20 cellular contexts compared by ENCODE assay signal in the genomic region with DNA sequence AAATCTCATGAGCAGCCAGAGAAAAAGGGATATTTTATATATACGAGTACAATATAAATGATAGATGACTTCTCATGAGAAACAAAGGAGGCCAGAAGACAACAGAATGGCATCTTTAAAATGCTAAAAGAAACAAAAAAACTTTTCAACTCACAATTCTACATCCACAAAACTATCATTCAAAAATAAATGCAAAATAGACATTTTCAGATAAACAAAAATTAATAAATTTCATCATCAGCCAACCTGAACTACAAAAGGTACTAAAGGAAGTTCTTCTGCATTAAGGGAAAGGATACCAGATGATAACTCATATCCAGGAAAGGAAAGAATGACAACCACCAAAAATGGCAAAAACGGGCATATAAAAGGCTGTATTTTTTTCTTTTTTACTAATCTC. TPM values are rescaled to one million over a fixed set of nuclear protein-coding genes. Genes with fewer than 3 reads are reported as not detected.
DNase-seq lines count a peak whose midpoint lies in the region; ATAC-seq and TF ChIP-seq lines count a peak whose summit lies in the region.
"Had no signal": no experiment of that assay in that cellular context is flagged by ENCODE, and none has a peak within 500 bp of the region (broad histone marks: within the 10 kb centered on the region; RNA-seq: fewer than 3 reads in every experiment).

No MANE protein-coding gene starts in this region.

- H3K27ac Mint-ChIP-seq in activated CD8-positive, alpha-beta T cell treated with anti-CD3 and anti-CD28 coated beads for 36 hours, result peak overlapping the region; percentile 10
- H3K27ac Mint-ChIP-seq in activated CD8-positive, alpha-beta T cell treated with anti-CD3 and anti-CD28 coated beads, Interleukin-2, amount 10 ng/mL, durations not matched to agents 7 days and 5 days, result no peak overlapping the region
- peak overlapping the region; percentile 40 for H3K27ac Mint-ChIP-seq in dendritic cell treated with granulocyte-macrophage colony-stimulating factor and Interleukin-4, amounts not matched to agents 40 ng/mL and 50 ng/mL, for 4 days
- H3K27ac Mint-ChIP-seq in stimulated activated effector memory CD8-positive, alpha-beta T cell treated with anti-CD3 and anti-CD28 coated beads, Interleukin-12 subunit alpha, Interleukin-12 subunit beta, amount 100 ng/mL, for 72 hours, result peak overlapping the region; percentile 24
- H3K27ac Mint-ChIP-seq: CD8-positive, alpha-beta T cell; HFFc6 had no signal

- no peaks in the 10 kb centered on the region for H3F3A ChIP-seq in Loucy (ENCODE audit: low read depth)

- no peaks in the 10 kb centered on the region for H3K36me3 ChIP-seq in Loucy (ENCODE audit: insufficient read depth, low read length)
- H3K36me3 ChIP-seq in brain microvascular endothelial cell (replicated peaks), result no peaks in the 10 kb centered on the region

- H3K36me3 Mint-ChIP-seq in activated CD8-positive, alpha-beta T cell treated with anti-CD3 and anti-CD28 coated beads for 36 hours (ENCODE audit: low read depth), result peaks cover 23% of the 10 kb centered on the region
- peaks cover 26% of the 10 kb centered on the region for H3K36me3 Mint-ChIP-seq in activated CD8-positive, alpha-beta T cell treated with anti-CD3 and anti-CD28 coated beads, Interleukin-2, amount 10 ng/mL, durations not matched to agents 7 days and 5 days (ENCODE audit: low read depth)
- H3K36me3 Mint-ChIP-seq in dendritic cell treated with granulocyte-macrophage colony-stimulating factor and Interleukin-4, amounts not matched to agents 40 ng/mL and 50 ng/mL, for 4 days (ENCODE audit: low read depth), result peaks cover 77% of the 10 kb centered on the region
- peaks cover 8% of the 10 kb centered on the region for H3K36me3 Mint-ChIP-seq in stimulated activated effector memory CD8-positive, alpha-beta T cell treated with anti-CD3 and anti-CD28 coated beads, Interleukin-12 subunit alpha, Interleukin-12 subunit beta, amount 100 ng/mL, for 72 hours

- no peak overlapping the region for H3K4me3 ChIP-seq in Loucy (ENCODE audit: low read length, poor library complexity, severe bottlenecking)
- H3K4me3 ChIP-seq in brain microvascular endothelial cell (ENCODE audit: low read depth, low read length), result no peak overlapping the region
- H3K4me3 ChIP-seq: BLaER1 had no signal

- no peak overlapping the region for H3K9ac ChIP-seq in Loucy (ENCODE audit: low read depth, low read length, poor library complexity, severe bottlenecking)
- H3K9ac ChIP-seq: BLaER1 had no signal

- no peak overlapping the region for H3K27ac ChIP-seq in brain microvascular endothelial cell
- H3K27ac ChIP-seq: 22Rv1, BLaER1, HL-60 had no signal

- no peaks in the 10 kb centered on the region for H4K20me1 ChIP-seq in Loucy (ENCODE audit: insufficient read depth, low read length, poor library complexity, severe bottlenecking)
- H4K20me1 ChIP-seq: BLaER1 had no signal

- no peaks in the 10 kb centered on the region for H3K79me2 ChIP-seq in Loucy (ENCODE audit: insufficient read depth, low read length)

- CTCF ChIA-PET in activated CD8-positive, alpha-beta T cell treated with anti-CD3 and anti-CD28 coated beads for 36 hours (lab: Charles Lee), result interaction anchor here (1.3 to 2.1 kb wide), 2 partner anchors 14 to 19 kb away, joined by 4 to 10 read pairs; no protein-coding TSS in a partner anchor
- CTCF ChIA-PET in activated CD8-positive, alpha-beta T cell treated with anti-CD3 and anti-CD28 coated beads, Interleukin-2, amount 10 ng/mL, durations not matched to agents 7 days and 5 days (lab: Charles Lee), result no interaction called here

- peak overlapping the region; percentile 3; the same call in 1 of the 2 replicates for H2AFZ ChIP-seq in Loucy (ENCODE audit: low read length)

- H3K27me3 ChIP-seq in Loucy (ENCODE audit: insufficient read depth, low read length, poor library complexity, severe bottlenecking), result no peaks in the 10 kb centered on the region
- H3K27me3 ChIP-seq in brain microvascular endothelial cell (replicated peaks), result no peaks in the 10 kb centered on the region
- H3K27me3 ChIP-seq: BLaER1 had no signal

- intact Hi-C loops in activated CD8-positive, alpha-beta T cell treated with anti-CD3 and anti-CD28 coated beads for 36 hours (cut with micrococcal nuclease), result no loop called here
- intact Hi-C loops in dendritic cell treated with granulocyte-macrophage colony-stimulating factor and Interleukin-4, amounts not matched to agents 40 ng/mL and 50 ng/mL, for 4 days (cut with micrococcal nuclease), result no loop called here

- no peak for TF ChIP-seq CTCF in activated CD8-positive, alpha-beta T cell treated with anti-CD3 and anti-CD28 coated beads for 36 hours (IDR thresholded peaks at IDR 0.05)
- TF ChIP-seq CTCF in Loucy (conservative IDR thresholded peaks at IDR 0.05; ENCODE audit: low read length) (no peak), brain microvascular endothelial cell (IDR thresholded peaks at IDR 0.05; ENCODE audit: low read depth, low read length, missing control alignments) (no peak)

- POLR2A ChIA-PET in activated CD8-positive, alpha-beta T cell treated with anti-CD3 and anti-CD28 coated beads for 36 hours (lab: Charles Lee), result no interaction called here
- POLR2A ChIA-PET in activated CD8-positive, alpha-beta T cell treated with anti-CD3 and anti-CD28 coated beads, Interleukin-2, amount 10 ng/mL, durations not matched to agents 7 days and 5 days (lab: Charles Lee), result no interaction called here

- H3K4me2 ChIP-seq in Loucy (ENCODE audit: low read depth, low read length, poor library complexity, severe bottlenecking), result peak overlapping the region; percentile 6
- H3K4me2 ChIP-seq: BLaER1 had no signal

- peaks cover 33% of the 10 kb centered on the region for H3K4me1 Mint-ChIP-seq in activated CD8-positive, alpha-beta T cell treated with anti-CD3 and anti-CD28 coated beads for 36 hours (ENCODE audit: low read depth)
- peaks cover 15% of the 10 kb centered on the region for H3K4me1 Mint-ChIP-seq in activated CD8-positive, alpha-beta T cell treated with anti-CD3 and anti-CD28 coated beads, Interleukin-2, amount 10 ng/mL, durations not matched to agents 7 days and 5 days (ENCODE audit: low read depth)
- peaks cover 19% of the 10 kb centered on the region for H3K4me1 Mint-ChIP-seq in dendritic cell treated with granulocyte-macrophage colony-stimulating factor and Interleukin-4, amounts not matched to agents 40 ng/mL and 50 ng/mL, for 4 days (ENCODE audit: low read depth)
- H3K4me1 Mint-ChIP-seq in stimulated activated effector memory CD8-positive, alpha-beta T cell treated with anti-CD3 and anti-CD28 coated beads, Interleukin-12 subunit alpha, Interleukin-12 subunit beta, amount 100 ng/mL, for 72 hours, result peaks cover 25% of the 10 kb centered on the region

- no peaks in the 10 kb centered on the region for H3K9me3 ChIP-seq in Loucy (ENCODE audit: insufficient read depth, low read depth, low read length)

- no peak for DNase-seq in activated CD8-positive, alpha-beta T cell treated with anti-CD3 and anti-CD28 coated beads for 36 hours
- DNase-seq in activated CD8-positive, alpha-beta T cell treated with anti-CD3 and anti-CD28 coated beads, Interleukin-2, amount 10 ng/mL, durations not matched to agents 7 days and 5 days, result no peak
- no peak for DNase-seq in stimulated activated effector memory CD8-positive, alpha-beta T cell treated with anti-CD3 and anti-CD28 coated beads, Interleukin-12 subunit alpha, Interleukin-12 subunit beta, amount 100 ng/mL, for 72 hours (ENCODE audit: low spot score in 2 of 2)
- DNase-seq in dedifferentiated amniotic fluid mesenchymal stem cell (ENCODE audit: extremely low spot score) (no peak), brain microvascular endothelial cell (no peak)
- DNase-seq: Calu3; CD8-positive, alpha-beta T cell; DMS79 treated with DMSO at 0.1 percent for 48 hours; GF-D8; GOT3; H7; HFFc6 had no signal

- H3K4me1 ChIP-seq in Loucy (ENCODE audit: insufficient read depth, low read length, poor library complexity, severe bottlenecking), result peaks cover 7% of the 10 kb centered on the region
- H3K4me1 ChIP-seq: BLaER1 had no signal

- in situ Hi-C loops in brain microvascular endothelial cell (cut with HindIII; ENCODE audit: low pct_ligation_motif_present, low sequenced_read_pairs), result no loop called here

- no peaks in the 10 kb centered on the region for H3K9me2 ChIP-seq in Loucy (replicated peaks; ENCODE audit: low read depth, low read length)

- ATAC-seq in activated CD8-positive, alpha-beta T cell treated with anti-CD3 and anti-CD28 coated beads for 36 hours, result no peak
- no peak for ATAC-seq in activated CD8-positive, alpha-beta T cell treated with anti-CD3 and anti-CD28 coated beads, Interleukin-2, amount 10 ng/mL, durations not matched to agents 7 days and 5 days
- no peak for ATAC-seq in stimulated activated effector memory CD8-positive, alpha-beta T cell treated with anti-CD3 and anti-CD28 coated beads, Interleukin-12 subunit alpha, Interleukin-12 subunit beta, amount 100 ng/mL, for 72 hours
- ATAC-seq: CD8-positive, alpha-beta T cell; HCT116 had no signal

- H3K4me3 Mint-ChIP-seq in activated CD8-positive, alpha-beta T cell treated with anti-CD3 and anti-CD28 coated beads for 36 hours, result no peak overlapping the region
- H3K4me3 Mint-ChIP-seq in activated CD8-positive, alpha-beta T cell treated with anti-CD3 and anti-CD28 coated beads, Interleukin-2, amount 10 ng/mL, durations not matched to agents 7 days and 5 days, result no peak overlapping the region
- H3K4me3 Mint-ChIP-seq in dendritic cell treated with granulocyte-macrophage colony-stimulating factor and Interleukin-4, amounts not matched to agents 40 ng/mL and 50 ng/mL, for 4 days, result no peak overlapping the region
- no peak overlapping the region for H3K4me3 Mint-ChIP-seq in stimulated activated effector memory CD8-positive, alpha-beta T cell treated with anti-CD3 and anti-CD28 coated beads, Interleukin-12 subunit alpha, Interleukin-12 subunit beta, amount 100 ng/mL, for 72 hours
- H3K4me3 Mint-ChIP-seq: CD8-positive, alpha-beta T cell; HFFc6 had no signal

- H3K27me3 Mint-ChIP-seq in activated CD8-positive, alpha-beta T cell treated with anti-CD3 and anti-CD28 coated beads for 36 hours, result no peaks in the 10 kb centered on the region
- H3K27me3 Mint-ChIP-seq in activated CD8-positive, alpha-beta T cell treated with anti-CD3 and anti-CD28 coated beads, Interleukin-2, amount 10 ng/mL, durations not matched to agents 7 days and 5 days (ENCODE audit: low read depth), result no peaks in the 10 kb centered on the region
- H3K27me3 Mint-ChIP-seq in dendritic cell treated with granulocyte-macrophage colony-stimulating factor and Interleukin-4, amounts not matched to agents 40 ng/mL and 50 ng/mL, for 4 days, result no peaks in the 10 kb centered on the region

- peaks cover 6% of the 10 kb centered on the region for H3K9me3 Mint-ChIP-seq in activated CD8-positive, alpha-beta T cell treated with anti-CD3 and anti-CD28 coated beads for 36 hours
- H3K9me3 Mint-ChIP-seq in activated CD8-positive, alpha-beta T cell treated with anti-CD3 and anti-CD28 coated beads, Interleukin-2, amount 10 ng/mL, durations not matched to agents 7 days and 5 days (ENCODE audit: insufficient read depth), result no peaks in the 10 kb centered on the region
- no peaks in the 10 kb centered on the region for H3K9me3 Mint-ChIP-seq in dendritic cell treated with granulocyte-macrophage colony-stimulating factor and Interleukin-4, amounts not matched to agents 40 ng/mL and 50 ng/mL, for 4 days
- no peaks in the 10 kb centered on the region for H3K9me3 Mint-ChIP-seq in stimulated activated effector memory CD8-positive, alpha-beta T cell treated with anti-CD3 and anti-CD28 coated beads, Interleukin-12 subunit alpha, Interleukin-12 subunit beta, amount 100 ng/mL, for 72 hours
- H3K9me3 Mint-ChIP-seq: CD8-positive, alpha-beta T cell; HFFc6 had no signal

RNA-seq across cellular contexts. Expression of a gene that starts 27.9 kb away (rescaled TPM):
- not detected for total RNA-seq in activated CD8-positive, alpha-beta T cell treated with anti-CD3 and anti-CD28 coated beads for 36 hours
- not detected for total RNA-seq in activated CD8-positive, alpha-beta T cell treated with anti-CD3 and anti-CD28 coated beads, Interleukin-2, amount 10 ng/mL, durations not matched to agents 7 days and 5 days
- total RNA-seq: A673; Calu3; CD8-positive, alpha-beta T cell; H7; HFFc6; HT1080 had no signal

RNA-seq across cellular contexts. Expression of a gene that starts 53.2 kb away (rescaled TPM):
- 1 to 10 TPM; 8.3 to 9.0 TPM for total RNA-seq in activated CD8-positive, alpha-beta T cell treated with anti-CD3 and anti-CD28 coated beads for 36 hours
- 10 to 100 TPM; 16.0 to 17.3 TPM for total RNA-seq in activated CD8-positive, alpha-beta T cell treated with anti-CD3 and anti-CD28 coated beads, Interleukin-2, amount 10 ng/mL, durations not matched to agents 7 days and 5 days
